In the genomic region with DNA sequence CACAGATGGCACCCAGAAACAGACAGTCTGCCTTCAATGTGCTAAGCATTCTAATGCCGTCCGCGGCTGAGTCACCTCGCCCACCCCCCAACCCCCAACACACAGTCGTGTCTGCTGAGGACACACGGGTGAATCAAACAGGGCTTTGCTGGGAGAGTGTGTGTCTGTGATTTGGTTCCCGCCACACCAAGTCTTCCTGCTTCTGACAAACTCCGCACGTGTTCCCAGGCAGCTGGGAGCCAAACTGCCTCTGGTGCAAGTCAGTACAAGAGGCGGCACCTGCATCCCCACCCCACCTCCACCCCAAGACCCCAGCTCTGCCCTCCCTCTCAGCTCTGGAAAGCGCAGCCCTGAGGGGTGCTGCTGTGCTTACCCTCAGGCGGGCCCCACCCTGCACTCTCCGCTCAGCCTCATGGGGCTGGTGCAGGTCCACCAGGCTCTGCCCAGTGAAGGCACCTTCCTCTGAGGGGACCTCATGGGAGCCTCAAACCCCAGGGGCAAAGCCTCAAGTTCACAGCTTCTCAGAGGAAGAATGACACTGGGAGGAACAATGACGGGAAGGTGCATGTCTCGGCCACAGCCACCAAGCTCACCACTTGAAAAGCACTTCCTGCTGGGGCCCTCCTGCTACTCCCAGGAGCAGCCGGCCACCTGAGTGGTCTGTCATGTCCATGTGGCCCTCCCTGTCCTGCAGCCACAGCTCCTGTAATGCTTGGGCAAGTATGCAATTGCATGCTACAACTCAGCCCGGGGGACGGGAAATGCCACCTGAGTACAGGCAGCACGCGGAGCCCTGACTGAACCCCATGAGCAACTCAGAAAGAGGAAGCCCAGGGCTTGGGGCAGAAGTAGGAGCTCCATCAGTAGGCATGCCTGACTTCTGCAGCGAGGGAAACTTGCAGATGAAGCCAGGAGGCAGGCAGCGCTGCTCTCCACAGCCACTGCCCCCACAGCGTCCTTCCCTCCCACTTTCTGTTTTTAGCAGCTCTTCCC, we compare ENCODE assay signal across 8 cellular contexts. TPM values are rescaled to one million over a fixed set of nuclear protein-coding genes. Genes with fewer than 3 reads are reported as not detected.
DNase-seq lines count a peak whose midpoint lies in the region; ATAC-seq and TF ChIP-seq lines count a peak whose summit lies in the region.

No MANE protein-coding gene starts in this region.

- no peaks in the 10 kb centered on the region for H3K27me3 ChIP-seq in OCI-LY3 (ENCODE audit: low read depth, low read length)

- peak overlapping the region; percentile 92 for H3K4me2 ChIP-seq in OCI-LY3 (ENCODE audit: low read length)

- no peak for TF ChIP-seq CTCF in OCI-LY3 (IDR thresholded peaks at IDR 0.05; ENCODE audit: low read depth, low read length)

- H2AFZ ChIP-seq in OCI-LY3 (ENCODE audit: low read depth, low read length): no peak overlapping the region

- H4K20me1 ChIP-seq in OCI-LY3 (ENCODE audit: insufficient read depth, low read length): peaks cover 9% of the 10 kb centered on the region; the same call in 1 of the 2 replicates

- no peak for ATAC-seq in GM21717 (IDR thresholded peaks at IDR 0.05; ENCODE audit: unreplicated experiment)
- ATAC-seq in HG03135 (IDR thresholded peaks at IDR 0.05; ENCODE audit: unreplicated experiment): no peak
- ATAC-seq in HG03095 (IDR thresholded peaks at IDR 0.05; ENCODE audit: unreplicated experiment): no peak

- peak; percentile 59 for TF ChIP-seq POLR2A in GM10847 (IDR thresholded peaks at IDR 0.05; ENCODE audit: extremely low read depth, insufficient read length)

- peak overlapping the region; percentile 79 for H3K4me3 ChIP-seq in OCI-LY3 (ENCODE audit: low read length)

- DNase-seq in activated effector memory CD4-positive, alpha-beta T cell treated with Interleukin-2 at 50 U/mL for 16 hours: peak; percentile 46
- peak; percentile 87 for DNase-seq in cardiac septum (ENCODE audit: low spot score)
- peak; percentile 57 for DNase-seq in stimulated activated CD4-positive, alpha-beta T cell treated with anti-CD3 and anti-CD28 coated beads, Interleukin-2, amount 100 ng/mL, for 4 hours (ENCODE audit: low read depth)

- H3K4me1 ChIP-seq in OCI-LY3 (ENCODE audit: low read length): peaks cover 84% of the 10 kb centered on the region

- H3K9me3 ChIP-seq in OCI-LY3 (ENCODE audit: insufficient read depth, low read length): no peaks in the 10 kb centered on the region

- intact Hi-C loops in cardiac septum (cut with DNase I): loop anchor here (5.0 kb wide), 1 partner anchor 40 kb away; the partner anchor contains the start of gene MED26

- H3K36me3 ChIP-seq in OCI-LY3 (replicated peaks; ENCODE audit: low read depth, low read length): peaks cover 18% of the 10 kb centered on the region

- peak overlapping the region; percentile 93 for H3K27ac ChIP-seq in OCI-LY3 (ENCODE audit: low read length)

- H3K9ac ChIP-seq in OCI-LY3 (ENCODE audit: low read length): peak overlapping the region; percentile 97

- peaks cover 97% of the 10 kb centered on the region for H3K79me2 ChIP-seq in OCI-LY3 (ENCODE audit: low read length)

RNA-seq across cellular contexts. Expression of gene SLC35E1, which starts 15.1 kb away (rescaled TPM):
- 26.7 TPM for total RNA-seq in cardiac septum

RNA-seq across cellular contexts. Expression of gene MED26, which starts 40.7 kb away (rescaled TPM):
- total RNA-seq in cardiac septum: 4.3 TPM

RNA-seq across cellular contexts. Expression of gene CHERP, which starts 45.1 kb away (rescaled TPM):
- 23.7 TPM for total RNA-seq in cardiac septum
